1 cellular context compared by ENCODE assay signal in the genomic region with DNA sequence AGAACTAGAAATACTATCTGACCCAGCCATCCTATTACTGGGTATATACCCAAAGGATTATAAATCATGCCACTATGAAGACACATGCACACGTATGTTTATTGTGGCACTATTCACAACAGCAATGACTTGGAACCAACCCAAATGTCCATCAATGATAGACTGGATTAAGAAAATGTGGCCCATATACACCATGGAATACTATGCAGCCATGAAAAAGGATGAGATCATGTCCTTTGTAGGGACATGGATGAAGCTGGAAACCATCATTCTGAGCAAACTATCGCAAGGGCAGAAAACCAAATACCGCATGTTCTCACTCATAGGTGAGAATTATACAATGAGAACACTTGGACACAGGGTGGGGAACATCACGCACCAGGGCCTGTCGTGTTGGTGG. TPM values are rescaled to one million over a fixed set of nuclear protein-coding genes. Genes with fewer than 3 reads are reported as not detected.
"Had no signal": no experiment of that assay in that cellular context is flagged by ENCODE, and none has a peak within 500 bp of the region (broad histone marks: within the 10 kb centered on the region; RNA-seq: fewer than 3 reads in every experiment).

No MANE protein-coding gene starts in this region.

RNA-seq across cellular contexts. Expression of gene NIPAL4, which starts 30.1 kb away (rescaled TPM):
- total RNA-seq: LHCN-M2 had no signal
